35 cellular contexts compared by ENCODE assay signal in the genomic region with DNA sequence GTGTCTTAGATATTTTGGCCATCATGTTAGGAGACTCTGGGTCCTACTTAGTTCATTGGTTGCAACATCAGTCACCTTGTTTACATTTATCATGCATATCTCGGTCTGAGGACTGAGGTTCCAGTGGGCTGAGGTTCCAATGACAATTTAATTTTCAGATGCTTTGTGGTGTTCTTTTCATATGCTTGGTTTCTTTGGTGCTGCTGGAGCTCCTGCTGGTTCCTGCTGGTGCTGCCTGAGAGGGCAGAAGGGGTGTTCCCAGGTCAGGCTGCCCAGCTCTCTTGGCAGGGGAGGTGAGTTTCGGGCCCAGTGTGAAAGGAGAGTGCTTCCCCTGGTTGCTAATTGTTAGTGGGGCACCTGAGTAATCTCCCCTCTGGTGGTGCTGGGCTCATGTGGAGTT. TPM values are rescaled to one million over a fixed set of nuclear protein-coding genes. Genes with fewer than 3 reads are reported as not detected.
"Had no signal": no experiment of that assay in that cellular context is flagged by ENCODE, and none has a peak within 500 bp of the region (broad histone marks: within the 10 kb centered on the region; RNA-seq: fewer than 3 reads in every experiment).

No MANE protein-coding gene starts in this region.

- ATAC-seq: esophagus mucosa; gastroesophageal sphincter; heart left ventricle; left cardiac atrium; left lung; mucosa of descending colon; naive thymus-derived CD4-positive, alpha-beta T cell; psoas muscle; right cardiac atrium; stimulated activated effector memory CD8-positive, alpha-beta T cell treated with anti-CD3 and anti-CD28 coated beads, Interleukin-12 subunit alpha, Interleukin-12 subunit beta, amount 100 ng/mL, for 72 hours; stimulated activated naive CD8-positive, alpha-beta T cell treated with anti-CD3 and anti-CD28 coated beads, Interleukin-15, Interleukin-2, amounts not matched to agents 100 U/mL and 50 U/mL, for 24 hours had no signal

- H3K4me1 ChIP-seq: colonic mucosa, left lung, upper lobe of left lung had no signal

- H3K36me3 ChIP-seq: colonic mucosa, gastroesophageal sphincter, heart left ventricle, left lung, ovary, thoracic aorta, tibial nerve, upper lobe of left lung, uterus had no signal

- H3K4me2 ChIP-seq: hepatocyte, smooth muscle cell had no signal

- H2AFZ ChIP-seq: hepatocyte had no signal

- H3K9me3 ChIP-seq: colonic mucosa, left lung, mucosa of descending colon, ovary, psoas muscle, thoracic aorta, uterus had no signal

- H3K27me3 ChIP-seq: colonic mucosa, gastroesophageal sphincter, heart left ventricle, hepatocyte, left lung, ovary, tibial nerve, upper lobe of left lung, uterus had no signal

- H3K79me2 ChIP-seq: hepatocyte had no signal

- DNase-seq: colonic mucosa; effector CD8-positive, alpha-beta T cell; endodermal cell; foreskin fibroblast; left cardiac atrium; mesenchymal stem cell; mucosa of descending colon; naive thymus-derived CD4-positive, alpha-beta T cell; occipital lobe; psoas muscle; right cardiac atrium; stimulated activated CD4-positive, alpha-beta T cell treated with anti-CD3 and anti-CD28 coated beads, Interleukin-2, amount 100 ng/mL, for 24 hours; stimulated activated CD4-positive, alpha-beta T cell treated with anti-CD3 and anti-CD28 coated beads, Interleukin-4, amount 100 ng/mL, for 24 hours; stimulated activated naive CD8-positive, alpha-beta T cell treated with anti-CD3 and anti-CD28 coated beads, Interleukin-15, Interleukin-2, amounts not matched to agents 100 U/mL and 50 U/mL, for 24 hours; upper lobe of left lung had no signal

- H3K4me3 ChIP-seq: colonic mucosa, gastroesophageal sphincter, heart left ventricle, hepatocyte, left lung, mucosa of descending colon, ovary, psoas muscle, smooth muscle cell, thoracic aorta, tibial nerve, upper lobe of left lung, uterus had no signal

- H3K27ac ChIP-seq: colonic mucosa, epithelial cell of prostate, gastroesophageal sphincter, heart left ventricle, hepatocyte, left lung, ovary, psoas muscle, thoracic aorta, tibial nerve, upper lobe of left lung, uterus had no signal

- FAIRE-seq: islet of Langerhans had no signal

RNA-seq across cellular contexts. Expression of gene KLHL40, which starts 6.9 kb away (rescaled TPM):
- total RNA-seq: chondrocyte; colonic mucosa; endodermal cell; esophagus mucosa; gastroesophageal sphincter; hepatocyte; kidney epithelial cell; left lung; lower leg skin; lung microvascular endothelial cell; mesothelial cell of epicardium; mucosa of descending colon; naive thymus-derived CD4-positive, alpha-beta T cell; occipital lobe; ovary; renal cortical epithelial cell; smooth muscle cell; thoracic aorta; upper lobe of left lung; uterus had no signal
- polyA plus RNA-seq: hepatocyte; naive thymus-derived CD4-positive, alpha-beta T cell; neural cell; ovary; smooth muscle cell had no signal

RNA-seq across cellular contexts. Expression of gene HHATL, which starts 24.2 kb away (rescaled TPM):
- total RNA-seq: chondrocyte; endodermal cell; esophagus mucosa; hepatocyte; kidney epithelial cell; lung microvascular endothelial cell; mesothelial cell of epicardium; naive thymus-derived CD4-positive, alpha-beta T cell; occipital lobe; renal cortical epithelial cell; smooth muscle cell; thoracic aorta had no signal
- polyA plus RNA-seq: hepatocyte; naive thymus-derived CD4-positive, alpha-beta T cell; neural cell; smooth muscle cell had no signal

RNA-seq across cellular contexts. Expression of gene ZBTB47, which starts 24.9 kb away (rescaled TPM):
- polyA plus RNA-seq: naive thymus-derived CD4-positive, alpha-beta T cell had no signal
